In genomic region chr5:140261403-140262171, GRCh38 we compare ENCODE assay signal across 9 cellular contexts. TPM values are rescaled to one million over a fixed set of nuclear protein-coding genes. Genes with fewer than 3 reads are reported as not detected.
DNase-seq lines count a peak whose midpoint lies in the region; ATAC-seq, FAIRE-seq and TF ChIP-seq lines count a peak whose summit lies in the region.
"Had no signal": no experiment of that assay in that cellular context is flagged by ENCODE, and none has a peak within 500 bp of the region (broad histone marks: within the 10 kb centered on the region; RNA-seq: fewer than 3 reads in every experiment).

No MANE protein-coding gene starts in this region.

- H3K36me3 ChIP-seq in lung (ENCODE audit: control insufficient read depth in 2 of 2, insufficient read depth in 2 of 2, low read length in 2 of 2) (peaks cover 0 to 6% of the 10 kb centered on the region in 2 donors), upper lobe of right lung (peaks cover 6% of the 10 kb centered on the region)

- H3K27ac ChIP-seq in lung (ENCODE audit: low read depth in 1 of 2, low read length in 1 of 2) (peak overlapping the region; percentile 72 to 86), upper lobe of right lung (peak overlapping the region; percentile 65)

- H3K9me3 ChIP-seq in lung (ENCODE audit: control insufficient read depth in 2 of 2, insufficient read depth in 1 of 2, low read length in 1 of 2) (no peaks in the 10 kb centered on the region), upper lobe of right lung (no peaks in the 10 kb centered on the region)

- H3K27me3 ChIP-seq in lung (ENCODE audit: control insufficient read depth, insufficient read depth) (no peaks in the 10 kb centered on the region), upper lobe of right lung (no peaks in the 10 kb centered on the region)

- intact Hi-C loops in upper lobe of right lung (cut with DNase I) = no loop called here

- DNase-seq in stimulated activated CD4-positive, alpha-beta T cell treated with anti-CD3 and anti-CD28 coated beads, Interleukin-4, amount 100 ng/mL, for 24 hours = peak; percentile 27
- no peak for DNase-seq in stimulated activated CD4-positive, alpha-beta T cell treated with anti-CD3 and anti-CD28 coated beads, Interleukin-2, amount 100 ng/mL, for 48 hours
- DNase-seq in RCC 7860 (ENCODE audit: low spot score) = peak; percentile 80
- DNase-seq in dermis microvascular lymphatic vessel endothelial cell (ENCODE audit: low read depth in 2 of 2) = peak; percentile 91 to 97
- DNase-seq in lung (ENCODE audit: low spot score) = peak; percentile 73
- DNase-seq in upper lobe of right lung = peak; percentile 73
- DNase-seq in NAMALWA (ENCODE audit: low spot score) = no peak
- DNase-seq: activated naive CD8-positive, alpha-beta T cell treated with anti-CD3 and anti-CD28 coated beads, Interleukin-2, amount 10 ng/mL, durations not matched to agents 7 days and 5 days had no signal

- 25 to 49% methylated on average over 8 of the region's 8 CpGs for WGBS in lung, 2 donors

- peaks cover 5 to 21% of the 10 kb centered on the region in 2 donors for H3K4me1 ChIP-seq in lung (ENCODE audit: control insufficient read depth in 2 of 2, insufficient read depth in 2 of 2, low read length in 2 of 2)
- H3K4me1 ChIP-seq in upper lobe of right lung = peaks cover 14% of the 10 kb centered on the region

- TF ChIP-seq CTCF in lung (IDR thresholded peaks at IDR 0.05; ENCODE audit: control extremely low read depth, extremely low read depth) = no peak
- TF ChIP-seq CTCF in upper lobe of right lung (IDR thresholded peaks at IDR 0.05) = peak; percentile 22

- peak; percentile 87 for ATAC-seq in lung (ENCODE audit: insufficient read depth, low FRiP score)
- ATAC-seq in upper lobe of right lung = peak; percentile 96
- ATAC-seq in HG03045 (IDR thresholded peaks at IDR 0.05; ENCODE audit: unreplicated experiment) = no peak

- H3K4me3 ChIP-seq in lung = no peak overlapping the region
- no peak overlapping the region for H3K4me3 ChIP-seq in upper lobe of right lung

- peak; percentile 86 for FAIRE-seq in RCC 7860 (lab: Jason Lieb, UNC)

RNA-seq across cellular contexts. Expression of gene PFDN1, which starts 41.3 kb away (rescaled TPM):
- total RNA-seq in dermis microvascular lymphatic vessel endothelial cell (63.2 and 65.4 TPM in 2 replicates), lung (10 to 100 TPM; 42.0 to 45.3 TPM), upper lobe of right lung (54.0 TPM)
- polyA plus RNA-seq in lung = 100 to 1,000 TPM in 1 of 2 donors, 10 to 100 TPM in 1; 57.9 to 108 TPM

Comparison
In these comparisons a context has a peak if more than half of its experiments do, and no peak if none do; other contexts are left out.
1. DNase-seq: peak in stimulated activated CD4-positive, alpha-beta T cell treated with anti-CD3 and anti-CD28 coated beads, Interleukin-4, amount 100 ng/mL, for 24 hours (single experiment), RCC 7860 (single experiment), dermis microvascular lymphatic vessel endothelial cell (2 of 2), lung (single experiment) and upper lobe of right lung (single experiment); none in stimulated activated CD4-positive, alpha-beta T cell treated with anti-CD3 and anti-CD28 coated beads, Interleukin-2, amount 100 ng/mL, for 48 hours (0 of 2) and NAMALWA (single experiment).